8 cellular contexts compared by ENCODE assay signal in the genomic region with DNA sequence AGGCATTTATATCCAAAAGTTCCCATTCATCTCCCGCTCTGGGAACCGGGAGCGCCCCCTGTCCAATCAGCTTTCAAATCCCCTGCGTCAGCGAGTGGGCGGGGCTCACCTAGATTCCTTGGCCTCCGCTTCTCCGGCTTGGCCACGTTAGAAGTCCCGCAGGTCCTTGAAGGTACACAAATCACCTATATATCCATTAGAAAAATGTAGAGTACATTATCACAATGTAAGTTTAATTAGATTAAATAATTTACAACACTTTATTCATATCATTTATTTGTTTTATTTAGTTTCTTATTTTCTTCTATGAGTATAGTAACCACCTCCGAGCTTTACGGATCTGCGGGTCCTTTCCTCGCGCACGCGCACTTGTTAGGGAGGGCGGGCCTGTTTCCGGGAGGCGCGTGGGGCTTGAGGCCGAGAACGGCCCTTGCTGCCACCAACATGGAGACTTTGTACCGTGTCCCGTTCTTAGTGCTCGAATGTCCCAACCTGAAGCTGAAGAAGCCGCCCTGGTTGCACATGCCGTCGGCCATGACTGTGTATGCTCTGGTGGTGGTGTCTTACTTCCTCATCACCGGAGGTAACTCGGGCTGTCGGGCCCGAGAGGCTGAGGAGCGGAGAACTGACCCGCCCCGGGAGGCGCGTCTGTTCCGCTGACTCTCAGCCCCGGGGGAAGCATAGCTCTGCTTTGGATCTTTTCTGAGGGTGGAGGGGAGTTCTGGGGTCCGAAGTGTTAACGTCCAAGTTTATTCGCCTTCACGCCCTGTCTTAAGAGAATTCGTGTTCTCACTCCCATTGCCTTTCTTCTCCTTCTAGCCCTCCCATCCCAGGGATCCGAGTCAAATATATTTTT. TPM values are rescaled to one million over a fixed set of nuclear protein-coding genes. Genes with fewer than 3 reads are reported as not detected.
DNase-seq lines count a peak whose midpoint lies in the region; ATAC-seq, FAIRE-seq and TF ChIP-seq lines count a peak whose summit lies in the region.

A gene (plus strand): TSS at position 388 of the 856 bp plus-strand sequence. CDS start 57 bp downstream, at position 445.

- peak within 1 kb of the TSS; percentile 77 for H3K4me3 ChIP-seq in AG10803 (ENCODE audit: low read length)

- peak; percentile 90 for ATAC-seq in GM19043 (IDR thresholded peaks at IDR 0.05; ENCODE audit: low read depth, unreplicated experiment)
- peak; percentile 94 for ATAC-seq in HG03378 (IDR thresholded peaks at IDR 0.05; ENCODE audit: unreplicated experiment)

- TF ChIP-seq CTCF in AG10803 (conservative IDR thresholded peaks at IDR 0.05; ENCODE audit: low read length), result peak; percentile 32; the same call in 1 of the 2 replicates

- peak; percentile 97 for DNase-seq in AG10803 (ENCODE audit: low read depth)
- DNase-seq in NCI-H460 (ENCODE audit: extremely low read depth, low read depth), result peak; percentile 92
- peak; percentile 93 for DNase-seq in activated CD4-positive, CD25-positive, alpha-beta regulatory T cell treated with anti-CD3 and anti-CD28 coated beads, Interleukin-2, amount 50 U/mL, for 72 hours
- peak; percentile 71 to 90 for DNase-seq in cerebellar nuclear complex (lab: John Stamatoyannopoulos, UW)
- peak; percentile 92 for DNase-seq in stimulated activated CD4-positive, alpha-beta T cell treated with anti-CD3 and anti-CD28 coated beads, Interleukin-12 subunit alpha, Interleukin-12 subunit beta, amount 100 ng/mL, for 4 hours

- peak; percentile 43 for FAIRE-seq in islet of Langerhans (lab: Jason Lieb, UNC)

RNA-seq across cellular contexts. Expression of the gene that starts here (rescaled TPM):
- total RNA-seq in NCI-H460 (2014; rRNA removed; shearing (Covaris generic)), result 143 and 152 TPM in 2 replicates
- 3,106 and 3,935 TPM in 2 replicates for polyA plus RNA-seq in NCI-H460 (2014; cell fraction: nucleus; rRNA removed)

Comparison
In these comparisons a context has a peak if more than half of its experiments do, and no peak if none do; other contexts are left out.
1. Peak in every context shown above with its lines: DNase-seq, ATAC-seq and H3K4me3 ChIP-seq.